ENCODE assay signal across 11 cellular contexts in the genomic region with DNA sequence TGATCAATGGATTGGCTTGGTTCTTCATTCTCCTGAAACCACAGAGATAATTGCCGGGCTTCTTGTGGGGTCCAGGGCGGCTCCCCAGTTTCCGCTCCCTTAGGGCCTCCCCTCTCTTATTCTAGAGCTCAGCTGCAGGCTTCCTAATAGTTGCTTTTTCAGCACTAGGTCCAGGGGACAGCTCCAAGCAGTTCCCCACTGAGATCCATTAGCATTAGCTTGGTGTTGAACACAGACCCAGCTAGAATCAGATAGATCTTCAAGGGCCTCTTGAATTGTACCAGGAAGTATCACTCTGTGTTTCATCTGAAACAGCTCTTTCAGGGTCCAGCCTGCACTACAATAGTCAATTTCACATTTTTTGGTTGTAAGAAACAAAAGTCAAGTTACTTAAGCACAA.
A peak's percentile ranks its signal among the peaks of the same experiment; 100 is the strongest.
DNase-seq lines count a peak whose midpoint lies in the region; ATAC-seq and TF ChIP-seq lines count a peak whose summit lies in the region.
"Had no signal": no experiment of that assay in that cellular context is flagged by ENCODE, and none has a peak within 500 bp of the region (broad histone marks: within the 10 kb centered on the region; RNA-seq: fewer than 3 reads in every experiment).

No MANE protein-coding gene starts in this region.

- H4K20me1 ChIP-seq in PC-3 (ENCODE audit: low read length) (no peaks in the 10 kb centered on the region), neural progenitor cell (ENCODE audit: low read depth) (no peaks in the 10 kb centered on the region)

- ATAC-seq in PC-3 (no peak), GM21737 (IDR thresholded peaks at IDR 0.05; ENCODE audit: unreplicated experiment) (no peak)

- H3K4me1 ChIP-seq in PC-3 (ENCODE audit: insufficient read depth, low read length) = no peaks in the 10 kb centered on the region
- H3K4me1 ChIP-seq in endodermal cell (ENCODE audit: control insufficient read depth, insufficient read depth, low read length) = peaks cover 5% of the 10 kb centered on the region
- H3K4me1 ChIP-seq in neural progenitor cell = peaks cover 23% of the 10 kb centered on the region
- H3K4me1 ChIP-seq: pancreas, vagina had no signal

- H3K36me3 Mint-ChIP-seq in endodermal cell (ENCODE audit: low read depth) = no peaks in the 10 kb centered on the region
- no peaks in the 10 kb centered on the region for H3K36me3 Mint-ChIP-seq in neural progenitor cell
- H3K36me3 Mint-ChIP-seq in type B pancreatic cell = no peaks in the 10 kb centered on the region

- H3K4me3 Mint-ChIP-seq in endodermal cell (no peak overlapping the region), neural progenitor cell (no peak overlapping the region), type B pancreatic cell (no peak overlapping the region)

- no peak overlapping the region for H3K27ac Mint-ChIP-seq in endodermal cell
- H3K27ac Mint-ChIP-seq in neural progenitor cell = no peak overlapping the region
- no peak overlapping the region for H3K27ac Mint-ChIP-seq in type B pancreatic cell

- no peak overlapping the region for H3K4me3 ChIP-seq in PC-3 (ENCODE audit: low read length)
- H3K4me3 ChIP-seq in endodermal cell (ENCODE audit: low read length) = no peak overlapping the region
- no peak overlapping the region for H3K4me3 ChIP-seq in neural progenitor cell
- H3K4me3 ChIP-seq: pancreas, vagina had no signal

- CTCF ChIA-PET in PC-3 (lab: Charles Lee) = no interaction called here

- no peaks in the 10 kb centered on the region for H3K9me3 Mint-ChIP-seq in endodermal cell
- H3K9me3 Mint-ChIP-seq in neural progenitor cell = peaks cover 7% of the 10 kb centered on the region
- peaks cover 5% of the 10 kb centered on the region for H3K9me3 Mint-ChIP-seq in type B pancreatic cell

- H3K27ac ChIP-seq in PC-3 (ENCODE audit: low read length) (no peak overlapping the region), endodermal cell (ENCODE audit: low read depth, low read length) (no peak overlapping the region), neural progenitor cell (no peak overlapping the region)
- H3K27ac ChIP-seq: pancreas, vagina had no signal

- intact Hi-C loops in PC-3 (cut with micrococcal nuclease) = no loop called here

- H3K27me3 ChIP-seq in PC-3 (ENCODE audit: low read length) (no peaks in the 10 kb centered on the region), endodermal cell (ENCODE audit: control insufficient read depth, insufficient read depth, low read length, poor library complexity, severe bottlenecking) (no peaks in the 10 kb centered on the region), neural progenitor cell (no peaks in the 10 kb centered on the region)
- H3K27me3 ChIP-seq: pancreas, vagina had no signal

- TF ChIP-seq CTCF in PC-3 (conservative IDR thresholded peaks at IDR 0.05; ENCODE audit: low read depth, low read length) (no peak), endodermal cell (conservative IDR thresholded peaks at IDR 0.05) (no peak), neural progenitor cell (IDR thresholded peaks at IDR 0.05) (no peak), type B pancreatic cell (conservative IDR thresholded peaks at IDR 0.05) (no peak)

- no peaks in the 10 kb centered on the region for H3F3A ChIP-seq in PC-3 (ENCODE audit: low read length, unreplicated experiment)
- peaks cover 21% of the 10 kb centered on the region for H3F3A ChIP-seq in neural progenitor cell (ENCODE audit: low read depth)

- H2AFZ ChIP-seq in PC-3 (ENCODE audit: low read length) (no peak overlapping the region), neural progenitor cell (replicated peaks) (no peak overlapping the region)

- 68% methylated on average over 3 of the region's 3 CpGs; no CpG with 5 or more reads in 1 of the 2 experiments for WGBS in endodermal cell (ENCODE audit: insufficient coverage in 1 of 2, insufficient read length in 1 of 2), 2 experiments

- H3K9ac ChIP-seq in PC-3 (ENCODE audit: low read length) (no peak overlapping the region), endodermal cell (ENCODE audit: extremely low read depth, low read length, poor library complexity, severe bottlenecking) (no peak overlapping the region), neural progenitor cell (no peak overlapping the region)

- H3K4me2 ChIP-seq in PC-3 (ENCODE audit: low read length) = no peak overlapping the region
- H3K4me2 ChIP-seq in neural progenitor cell = no peak overlapping the region

- H3K9me2 ChIP-seq in PC-3 (replicated peaks; ENCODE audit: low read length) = no peaks in the 10 kb centered on the region

- H3K36me3 ChIP-seq in PC-3 (ENCODE audit: low read depth, low read length) (no peaks in the 10 kb centered on the region), endodermal cell (ENCODE audit: control insufficient read depth, insufficient read depth, low read length) (no peaks in the 10 kb centered on the region), neural progenitor cell (no peaks in the 10 kb centered on the region)
- H3K36me3 ChIP-seq: pancreas, vagina had no signal

- H3K4me1 Mint-ChIP-seq in endodermal cell = peaks cover 18% of the 10 kb centered on the region
- peaks cover 13% of the 10 kb centered on the region for H3K4me1 Mint-ChIP-seq in neural progenitor cell
- peaks cover 6% of the 10 kb centered on the region for H3K4me1 Mint-ChIP-seq in type B pancreatic cell (ENCODE audit: unreplicated experiment)

- DNase-seq in NOMO-1 treated with DMSO at 0.1 percent for 48 hours (lab: John Stamatoyannopoulos, UW; ENCODE audit: unreplicated experiment) (peak; percentile 1), NOMO-1 treated with dmso at 0.1 percent for 144 hours (lab: John Stamatoyannopoulos, UW; ENCODE audit: unreplicated experiment) (no peak), PC-3 (peak; percentile 44), endodermal cell (peak; percentile 90), neural progenitor cell (ENCODE audit: low spot score) (peak; percentile 85), epidermal melanocyte (ENCODE audit: insufficient read length, low spot score) (no peak), type B pancreatic cell (ENCODE audit: extremely low spot score, unreplicated experiment) (no peak)
- DNase-seq: cortex of kidney, pancreas had no signal

- H3K27me3 Mint-ChIP-seq in endodermal cell (ENCODE audit: insufficient read depth) (no peaks in the 10 kb centered on the region), neural progenitor cell (ENCODE audit: insufficient read depth, low read depth) (peaks cover 10% of the 10 kb centered on the region), type B pancreatic cell (peaks cover 50% of the 10 kb centered on the region)

- BruUV-seq in PC-3 (replicated peaks; lab: Mats Ljungman, UMichigan) = no TSS peak

- H3K9me3 ChIP-seq in PC-3 (ENCODE audit: low read length) (no peaks in the 10 kb centered on the region), endodermal cell (ENCODE audit: control insufficient read depth, low read length) (no peaks in the 10 kb centered on the region), neural progenitor cell (ENCODE audit: low read depth) (no peaks in the 10 kb centered on the region)
- H3K9me3 ChIP-seq: pancreas, vagina had no signal

- H3K79me2 ChIP-seq in PC-3 (ENCODE audit: low read length) (no peaks in the 10 kb centered on the region), neural progenitor cell (ENCODE audit: low read depth) (no peaks in the 10 kb centered on the region)

- POLR2A ChIA-PET in PC-3 (lab: Charles Lee; ENCODE audit: unreplicated experiment) = no interaction called here

Comparison
In these comparisons a context has a peak if more than half of its experiments do, and no peak if none do; other contexts are left out.
1. DNase-seq: peak in NOMO-1 treated with DMSO at 0.1 percent for 48 hours (single experiment), PC-3 (single experiment), endodermal cell (single experiment) and neural progenitor cell (single experiment); none in NOMO-1 treated with dmso at 0.1 percent for 144 hours (single experiment), epidermal melanocyte (single experiment) and type B pancreatic cell (single experiment).